18 cellular contexts compared by ENCODE assay signal in the genomic region with DNA sequence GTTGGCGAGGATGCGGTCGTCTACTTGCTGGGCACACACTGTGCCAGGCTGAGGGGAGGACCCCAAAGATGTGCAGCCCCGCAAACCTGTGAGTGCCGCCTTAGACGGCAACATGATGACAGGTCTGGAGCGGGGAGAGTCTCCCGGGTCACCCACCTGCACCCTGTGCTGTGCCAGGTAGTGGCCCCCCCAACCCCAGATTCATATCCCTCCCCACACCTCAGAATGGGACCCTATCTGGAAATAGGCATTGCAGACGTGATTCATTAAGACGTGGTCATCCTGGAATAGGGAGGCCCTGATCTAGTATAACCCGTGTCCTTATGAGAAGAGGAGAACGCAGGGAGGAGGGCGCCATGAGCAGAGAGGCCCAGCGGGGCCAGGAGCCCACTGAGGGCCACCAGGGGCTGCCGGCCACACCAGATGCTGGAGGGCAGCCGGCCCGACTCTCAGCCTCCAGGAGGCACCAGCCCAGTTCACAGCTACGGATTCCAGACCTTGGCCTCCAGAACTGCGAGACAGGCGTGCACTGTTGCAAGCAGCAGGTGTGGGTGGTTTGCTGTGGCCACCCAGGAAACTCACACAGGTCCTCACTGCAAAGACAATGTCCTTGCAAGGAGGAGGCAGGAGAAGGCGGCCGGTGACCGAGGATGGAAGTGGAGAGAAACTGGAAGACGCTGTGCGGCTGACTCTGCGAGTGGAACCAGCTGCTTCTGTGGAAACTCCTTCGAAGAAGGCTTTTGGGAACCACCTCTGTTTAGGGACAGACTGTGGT.
DNase-seq lines count a peak whose midpoint lies in the region; ATAC-seq, FAIRE-seq and TF ChIP-seq lines count a peak whose summit lies in the region.
"Had no signal": no experiment of that assay in that cellular context is flagged by ENCODE, and none has a peak within 500 bp of the region (broad histone marks: within the 10 kb centered on the region; RNA-seq: fewer than 3 reads in every experiment).

No MANE protein-coding gene starts in this region.

- no peaks in the 10 kb centered on the region for H3K9me2 ChIP-seq in SK-N-SH

- no peak overlapping the region for H3K27ac Mint-ChIP-seq in stimulated activated naive CD8-positive, alpha-beta T cell treated with anti-CD3 and anti-CD28 coated beads, Interleukin-15, amount 100 ng/mL, for 72 hours

- no peaks in the 10 kb centered on the region; a peak in 1 of 4 replicates for H3K4me1 ChIP-seq in SK-N-SH (ENCODE audit: control insufficient read depth in 1 of 2, insufficient read depth in 2 of 2, low read depth in 1 of 2, low read length in 1 of 2)
- H3K4me1 ChIP-seq in gastroesophageal sphincter = peaks cover 0 to 19% (median 0%) of the 10 kb centered on the region in 3 donors

- no peak for TF ChIP-seq RAD21 in SK-N-SH (IDR thresholded peaks at IDR 0.05; ENCODE audit: low read length)

- H3K4me3 ChIP-seq in SK-N-SH (ENCODE audit: low read depth in 2 of 2, low read length in 1 of 2) (no peak overlapping the region), gastroesophageal sphincter (no peak overlapping the region)

- peaks cover 26% of the 10 kb centered on the region for H3K4me1 Mint-ChIP-seq in stimulated activated naive CD8-positive, alpha-beta T cell treated with anti-CD3 and anti-CD28 coated beads, Interleukin-15, amount 100 ng/mL, for 72 hours

- no peaks in the 10 kb centered on the region for H3K9me3 Mint-ChIP-seq in stimulated activated naive CD8-positive, alpha-beta T cell treated with anti-CD3 and anti-CD28 coated beads, Interleukin-15, amount 100 ng/mL, for 72 hours

- H2AFZ ChIP-seq in SK-N-SH (ENCODE audit: low read depth) = no peak overlapping the region

- TF ChIP-seq EP300 in SK-N-SH (IDR thresholded peaks at IDR 0.05; ENCODE audit: borderline replicate concordance in 1 of 2, low read depth in 1 of 2, low read length in 1 of 2) = no peak
- no peak for TF ChIP-seq EP300 in gastroesophageal sphincter (IDR thresholded peaks at IDR 0.05)

- CTCF ChIA-PET in SK-N-SH (lab: Yijun Ruan, JAX) = interaction anchor here (1.0 to 5.8 kb wide), 6 partner anchors 11 to 347 kb away, joined by 3 to 29 read pairs (median 10); no protein-coding TSS in a partner anchor

- H4K20me1 ChIP-seq in SK-N-SH (ENCODE audit: insufficient read depth) = no peaks in the 10 kb centered on the region

- no peak overlapping the region for H3K9ac ChIP-seq in SK-N-SH

- H3K9me3 ChIP-seq in SK-N-SH (no peaks in the 10 kb centered on the region), gastroesophageal sphincter (no peaks in the 10 kb centered on the region)

- POLR2A ChIA-PET in SK-N-SH (lab: Yijun Ruan, JAX) = no interaction called here

- DNase-seq in SK-N-SH (peak; percentile 17), mesenteric fat pad (ENCODE audit: low spot score) (peak; percentile 82), pons (ENCODE audit: low spot score) (no peak), GM12891 (ENCODE audit: insufficient read length, low spot score) (no peak)
- DNase-seq in stimulated activated naive CD8-positive, alpha-beta T cell treated with anti-CD3 and anti-CD28 coated beads, Interleukin-15, Interleukin-2, amounts not matched to agents 100 U/mL and 50 U/mL, for 24 hours = peak; percentile 1
- no peak for DNase-seq in stimulated activated naive CD8-positive, alpha-beta T cell treated with anti-CD3 and anti-CD28 coated beads, Interleukin-15, amount 100 ng/mL, for 72 hours
- DNase-seq: DMS153, EL, Kasumi-1, NCI-H187 treated with DMSO at 0.1 percent for 48 hours, NCI-H2171 treated with DMSO at 0.1 percent for 48 hours, SHP77 had no signal

- no peaks in the 10 kb centered on the region for H3K36me3 ChIP-seq in SK-N-SH (replicated peaks in 1 of 2; ENCODE audit: control insufficient read depth in 1 of 2, insufficient read depth in 2 of 2, low read length in 1 of 2)
- no peaks in the 10 kb centered on the region for H3K36me3 ChIP-seq in gastroesophageal sphincter

- no peaks in the 10 kb centered on the region for H3F3A ChIP-seq in SK-N-SH (replicated peaks; ENCODE audit: insufficient read depth)

- ATAC-seq in SK-N-SH treated with all-trans-retinoic acid at 6 μM for 48 hours (no peak), gastroesophageal sphincter (no peak)
- ATAC-seq in stimulated activated naive CD8-positive, alpha-beta T cell treated with anti-CD3 and anti-CD28 coated beads, Interleukin-15, Interleukin-2, amounts not matched to agents 100 U/mL and 50 U/mL, for 24 hours = no peak
- no peak for ATAC-seq in stimulated activated naive CD8-positive, alpha-beta T cell treated with anti-CD3 and anti-CD28 coated beads, Interleukin-15, amount 100 ng/mL, for 72 hours
- ATAC-seq: Panc1 had no signal

- H3K27me3 ChIP-seq in SK-N-SH (ENCODE audit: insufficient read depth) (peaks cover 76% of the 10 kb centered on the region), gastroesophageal sphincter (peaks cover 99% of the 10 kb centered on the region)

- H3K4me3 Mint-ChIP-seq in stimulated activated naive CD8-positive, alpha-beta T cell treated with anti-CD3 and anti-CD28 coated beads, Interleukin-15, amount 100 ng/mL, for 72 hours = no peak overlapping the region

- TF ChIP-seq POLR2A in GM12891 (IDR thresholded peaks at IDR 0.05; ENCODE audit: low read depth, low read length) (no peak), gastroesophageal sphincter (IDR thresholded peaks at IDR 0.05) (no peak)

- no peaks in the 10 kb centered on the region for H3K79me2 ChIP-seq in SK-N-SH (ENCODE audit: insufficient read depth)

- H3K4me2 ChIP-seq in SK-N-SH = no peak overlapping the region

- FAIRE-seq in GM12891 (lab: Jason Lieb, UNC) = no peak
- FAIRE-seq: H54 had no signal

- no peak for TF ChIP-seq CTCF in SK-N-SH (IDR thresholded peaks at IDR 0.05)
- no peak for TF ChIP-seq CTCF in gastroesophageal sphincter (IDR thresholded peaks at IDR 0.05)

- peaks cover 89% of the 10 kb centered on the region for H3K27me3 Mint-ChIP-seq in stimulated activated naive CD8-positive, alpha-beta T cell treated with anti-CD3 and anti-CD28 coated beads, Interleukin-15, amount 100 ng/mL, for 72 hours

- 54% methylated on average over 16 of the region's 27 CpGs for whole genome bisulfite sequencing in SK-N-SH (ENCODE audit: low lambda C conversion rate)
- 80 to 88% methylated on average over 7 of the region's 27 CpGs for WGBS in gastroesophageal sphincter (ENCODE audit: low coverage in 1 of 2), 2 donors

- no peak overlapping the region for H3K27ac ChIP-seq in SK-N-SH (ENCODE audit: low read depth in 2 of 2, low read length in 1 of 2)
- no peak overlapping the region for H3K27ac ChIP-seq in gastroesophageal sphincter
- H3K27ac ChIP-seq: 22Rv1, C4-2B had no signal

TF ChIP-seq in SK-N-SH, 30 proteins besides CTCF, POLR2A, EP300 and RAD21 (continues in another document):
- TF ChIP-seq MXI1 (IDR thresholded peaks at IDR 0.05; ENCODE audit: low read depth, low read length) (no peak), RXRA (IDR thresholded peaks at IDR 0.05; ENCODE audit: borderline replicate concordance, low read depth) (no peak), TAF1 (IDR thresholded peaks at IDR 0.05; ENCODE audit: borderline replicate concordance, low read depth, low read length) (no peak), MAX (IDR thresholded peaks at IDR 0.05; ENCODE audit: low read depth) (no peak), EZH2phosphoT487 (IDR thresholded peaks at IDR 0.05; ENCODE audit: borderline replicate concordance, low read depth) (no peak), FOSL2 (IDR thresholded peaks at IDR 0.05; ENCODE audit: borderline replicate concordance, low read depth) (no peak), CHD2 (IDR thresholded peaks at IDR 0.05; ENCODE audit: low read length, partially characterized antibody) (no peak), MEF2A (IDR thresholded peaks at IDR 0.05; ENCODE audit: borderline replicate concordance, low read depth) (no peak), RCOR1 (IDR thresholded peaks at IDR 0.05; ENCODE audit: low read length) (no peak)

TF ChIP-seq in SK-N-SH treated with all-trans-retinoic acid at 6 μM for 48 hours, 23 proteins besides CTCF, POLR2A, EP300 and RAD21 (continues in another document):
- TF ChIP-seq POU6F1 (CRISPR knock-in tag; IDR thresholded peaks at IDR 0.05; ENCODE audit: borderline replicate concordance, low read depth) (no peak), ZNF565 (CRISPR knock-in tag; conservative IDR thresholded peaks at IDR 0.05; ENCODE audit: low read depth) (no peak), ZFP3 (CRISPR knock-in tag; IDR thresholded peaks at IDR 0.05) (no peak), ZNF8 (CRISPR knock-in tag; IDR thresholded peaks at IDR 0.05) (no peak), ZNF70 (CRISPR knock-in tag; IDR thresholded peaks at IDR 0.05) (no peak), OSR1 (CRISPR knock-in tag; IDR thresholded peaks at IDR 0.05) (no peak)

TF ChIP-seq in GM12891, 5 proteins besides CTCF, POLR2A, EP300 and RAD21:
- TF ChIP-seq POLR2AphosphoS5 (IDR thresholded peaks at IDR 0.05; ENCODE audit: low read depth, low read length) (no peak), PAX5 (IDR thresholded peaks at IDR 0.05; ENCODE audit: insufficient read depth, low read length, severe bottlenecking) (no peak), SPI1 (IDR thresholded peaks at IDR 0.05; ENCODE audit: low read depth, low read length) (no peak), POU2F2 (IDR thresholded peaks at IDR 0.05; ENCODE audit: low read depth, low read length) (no peak), TAF1 (IDR thresholded peaks at IDR 0.05; ENCODE audit: low read depth, low read length) (no peak)
TF ChIP-seq in GM12891: peak in this region for 0.

Comparison
In these comparisons a context has a peak if more than half of its experiments do, and no peak if none do; other contexts are left out.
1. DNase-seq: peak in SK-N-SH (single experiment), stimulated activated naive CD8-positive, alpha-beta T cell treated with anti-CD3 and anti-CD28 coated beads, Interleukin-15, Interleukin-2, amounts not matched to agents 100 U/mL and 50 U/mL, for 24 hours (single experiment) and mesenteric fat pad (single experiment); none in stimulated activated naive CD8-positive, alpha-beta T cell treated with anti-CD3 and anti-CD28 coated beads, Interleukin-15, amount 100 ng/mL, for 72 hours (0 of 2), pons (single experiment) and GM12891 (single experiment).